Comparison of ENCODE assay signal across 9 cellular contexts in the genomic region with DNA sequence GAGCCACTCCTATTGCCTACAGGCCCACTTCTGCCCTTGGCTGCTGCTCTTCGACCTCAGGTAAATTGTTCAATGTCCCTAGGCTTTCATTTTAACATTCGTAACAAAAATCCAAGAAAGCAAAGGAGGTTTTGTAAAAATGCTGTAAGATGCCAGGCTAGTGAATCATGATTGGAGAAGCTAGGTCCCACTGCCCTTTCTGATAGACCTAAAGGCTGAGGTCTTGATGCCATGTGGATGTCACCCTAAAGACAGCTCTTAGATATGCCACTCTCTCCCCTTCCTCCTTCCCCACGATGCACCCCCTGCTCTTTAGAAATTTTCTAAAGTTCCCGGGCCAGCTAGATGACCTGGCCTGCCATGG. TPM values are rescaled to one million over a fixed set of nuclear protein-coding genes. Genes with fewer than 3 reads are reported as not detected.
DNase-seq lines count a peak whose midpoint lies in the region; ATAC-seq and TF ChIP-seq lines count a peak whose summit lies in the region.
"Had no signal": no experiment of that assay in that cellular context is flagged by ENCODE, and none has a peak within 500 bp of the region (broad histone marks: within the 10 kb centered on the region; RNA-seq: fewer than 3 reads in every experiment).

No MANE protein-coding gene starts in this region.

- H4K20me1 ChIP-seq in mammary epithelial cell (ENCODE audit: insufficient read depth, low read length): no peaks in the 10 kb centered on the region

- no peak for ATAC-seq in upper lobe of left lung (ENCODE audit: low FRiP score in 2 of 2)
- ATAC-seq in GM21447 (IDR thresholded peaks at IDR 0.05; ENCODE audit: unreplicated experiment): no peak

- H3K4ac ChIP-seq in mesenchymal stem cell (ENCODE audit: low read depth in 1 of 2, low read length in 2 of 2): no peak overlapping the region

- H3K23ac ChIP-seq in mesenchymal stem cell (ENCODE audit: low read length in 2 of 2): no peak overlapping the region

- H4K8ac ChIP-seq in mesenchymal stem cell (ENCODE audit: low read length): no peak overlapping the region

- POLR2A ChIA-PET in MCF 10A (lab: Yijun Ruan, JAX): interaction anchor here (0.9 to 1.7 kb wide), 7 partner anchors 9 to 125 kb away, joined by 3 to 8 read pairs (median 5); a partner anchor contains a TSS

- TF ChIP-seq CTCF in MCF 10A (IDR thresholded peaks at IDR 0.05; ENCODE audit: unreplicated experiment) (no peak), mammary epithelial cell (conservative IDR thresholded peaks at IDR 0.05 in 1 of 2, IDR thresholded peaks at IDR 0.05 in 1 of 2; ENCODE audit: extremely low read depth in 1 of 2, insufficient read depth in 1 of 2, low read depth in 1 of 2, low read length in 2 of 2) (no peak), upper lobe of left lung (IDR thresholded peaks at IDR 0.05) (no peak)

- H3K4me1 ChIP-seq in mammary epithelial cell (ENCODE audit: insufficient read depth, low read length): peaks cover 23% of the 10 kb centered on the region
- peaks cover 16% of the 10 kb centered on the region for H3K4me1 ChIP-seq in mesenchymal stem cell (ENCODE audit: control insufficient read depth, insufficient read depth, low read depth, low read length)
- peaks cover 19 to 23% (median 21%) of the 10 kb centered on the region in 4 donors for H3K4me1 ChIP-seq in upper lobe of left lung

- BruUV-seq in MCF 10A (replicated peaks; lab: Mats Ljungman, UMichigan) (no TSS peak), mammary epithelial cell (replicated peaks; lab: Mats Ljungman, UMichigan) (no TSS peak)

- WGBS in mammary epithelial cell (ENCODE audit: low coverage, missing lambda C conversion rate): 27% methylated on average over 4 of the region's 4 CpGs
- WGBS in mesenchymal stem cell: no CpG with 5 or more reads among the region's 4 CpGs
- WGBS in upper lobe of left lung, 2 donors: 75 to 79% methylated on average over 4 of the region's 4 CpGs

- peak overlapping the region in 1 of 2 experiments; percentile 83 for H3K18ac ChIP-seq in mesenchymal stem cell (ENCODE audit: low read depth in 1 of 2, low read length in 2 of 2)

- dilution Hi-C loops in mammary epithelial cell (cut with HindIII; ENCODE audit: low sequenced_read_pairs): no loop called here

- TF ChIP-seq EP300 in upper lobe of left lung (IDR thresholded peaks at IDR 0.05): no peak

- intact Hi-C loops in MCF 10A (cut with micrococcal nuclease) (loop anchor here (5.0 to 10.0 kb wide), 2 partner anchors 86 to 268 kb away; no protein-coding TSS in a partner anchor), mammary epithelial cell (cut with micrococcal nuclease) (loop anchor here (1.0 to 5.0 kb wide), 4 partner anchors 86 to 349 kb away; no protein-coding TSS in a partner anchor)

- CTCF ChIA-PET in MCF 10A (lab: Yijun Ruan, JAX) (interaction anchor here (0.5 to 1.6 kb wide), 10 partner anchors 9 to 122 kb away, joined by 3 to 9 read pairs (median 3); a partner anchor contains a TSS), mammary epithelial cell (lab: Charles Lee; ENCODE audit: low non-redundant PET) (interaction anchor here (0.6 to 1.5 kb wide), 4 partner anchors 16 to 317 kb away, joined by 3 to 6 read pairs (median 3); a partner anchor contains a TSS)

- H3K9me3 ChIP-seq in mammary epithelial cell (replicated peaks; ENCODE audit: insufficient read depth, low read length): no peaks in the 10 kb centered on the region
- no peaks in the 10 kb centered on the region for H3K9me3 ChIP-seq in mesenchymal stem cell (ENCODE audit: control insufficient read depth, low read length)
- H3K9me3 ChIP-seq in upper lobe of left lung: no peaks in the 10 kb centered on the region

- peak overlapping the region; percentile 88 for H2AK5ac ChIP-seq in mesenchymal stem cell (ENCODE audit: low read length, severe bottlenecking)

- H3K14ac ChIP-seq in mesenchymal stem cell (ENCODE audit: low read length in 2 of 2): no peak overlapping the region

- no peak overlapping the region for H2BK5ac ChIP-seq in mesenchymal stem cell (ENCODE audit: low read depth, low read length, poor library complexity, severe bottlenecking)

- H2BK15ac ChIP-seq in mesenchymal stem cell (ENCODE audit: low read depth, poor library complexity, severe bottlenecking): no peak overlapping the region

- peak in 1 of 4 donors; percentile 10 for TF ChIP-seq POLR2A in upper lobe of left lung (IDR thresholded peaks at IDR 0.05)

- DNase-seq in MCF 10A (ENCODE audit: unreplicated experiment): no peak
- DNase-seq in mammary epithelial cell: no peak
- peak; percentile 24 for DNase-seq in mesenchymal stem cell
- no peak for DNase-seq in upper lobe of left lung
- DNase-seq in globus pallidus (ENCODE audit: low spot score): no peak
- no peak for DNase-seq in NOMO-1 treated with DMSO at 0.1 percent for 48 hours (lab: John Stamatoyannopoulos, UW; ENCODE audit: unreplicated experiment)

- H3K27me3 Mint-ChIP-seq in MCF 10A (ENCODE audit: insufficient read depth, unreplicated experiment): no peaks in the 10 kb centered on the region

- H3K27me3 ChIP-seq in mammary epithelial cell (ENCODE audit: insufficient read depth, low read length) (no peaks in the 10 kb centered on the region), mesenchymal stem cell (ENCODE audit: control insufficient read depth in 1 of 2, insufficient read depth in 1 of 2, low read length in 2 of 2) (no peaks in the 10 kb centered on the region), upper lobe of left lung (no peaks in the 10 kb centered on the region)

- H2AFZ ChIP-seq in mammary epithelial cell (ENCODE audit: low read depth, low read length) (no peak overlapping the region), mesenchymal stem cell (ENCODE audit: low read depth, low read length) (no peak overlapping the region)

- peaks cover 61% of the 10 kb centered on the region for H3K36me3 Mint-ChIP-seq in MCF 10A (ENCODE audit: insufficient read depth, unreplicated experiment)

- in situ Hi-C loops in mammary epithelial cell (cut with MboI; ENCODE audit: low sequenced_read_pairs in 2 of 2): no loop called here

- peak overlapping the region; percentile 37 to 49 for H2BK12ac ChIP-seq in mesenchymal stem cell (ENCODE audit: low read length in 2 of 2)

- H3K79me1 ChIP-seq in mesenchymal stem cell (replicated peaks; ENCODE audit: low read length, poor library complexity, severe bottlenecking): peaks cover 18% of the 10 kb centered on the region

- H3K27ac ChIP-seq in mammary epithelial cell (ENCODE audit: insufficient read depth, low read depth, low read length): no peak overlapping the region
- peak overlapping the region; percentile 65 for H3K27ac ChIP-seq in angular gyrus (ENCODE audit: low read depth, low read length)
- peak overlapping the region; percentile 83 for H3K27ac ChIP-seq in mesenchymal stem cell (ENCODE audit: low read length, poor library complexity, severe bottlenecking)
- peak overlapping the region in 3 of 4 donors; percentile 15 to 71 (median 42) for H3K27ac ChIP-seq in upper lobe of left lung

- no peak overlapping the region for H3K9ac ChIP-seq in mammary epithelial cell (ENCODE audit: insufficient read depth, low read length)
- peak overlapping the region; percentile 66 for H3K9ac ChIP-seq in mesenchymal stem cell (ENCODE audit: low read length)

- peaks cover 18% of the 10 kb centered on the region for H3K4me1 Mint-ChIP-seq in MCF 10A (ENCODE audit: insufficient read depth, unreplicated experiment)

- H2BK120ac ChIP-seq in mesenchymal stem cell (ENCODE audit: low read depth, low read length): no peak overlapping the region

- H3K9me3 Mint-ChIP-seq in MCF 10A (ENCODE audit: unreplicated experiment): no peaks in the 10 kb centered on the region
- H3K9me3 Mint-ChIP-seq: T-helper 1 cell treated with Interleukin-12 subunit alpha and Interleukin-12 subunit beta and Interleukin-4 antibody, amounts not matched to agents 30 μg/mL and 1 μg/mL, for 36 hours had no signal

- H3K36me3 ChIP-seq in mammary epithelial cell (ENCODE audit: insufficient read depth, low read length): peaks cover 26% of the 10 kb centered on the region
- H3K36me3 ChIP-seq in mesenchymal stem cell (ENCODE audit: control insufficient read depth in 1 of 2, insufficient read depth in 2 of 2, low read depth in 1 of 2, low read length in 2 of 2): peaks cover 51 to 61% of the 10 kb centered on the region in 2 experiments
- peaks cover 0 to 44% (median 22%) of the 10 kb centered on the region in 4 donors for H3K36me3 ChIP-seq in upper lobe of left lung

- peak overlapping the region; percentile 55 for H3K27ac Mint-ChIP-seq in MCF 10A (ENCODE audit: low read depth, unreplicated experiment)

- H4K91ac ChIP-seq in mesenchymal stem cell (ENCODE audit: low read length): no peak overlapping the region

- H3K4me2 ChIP-seq in mammary epithelial cell (ENCODE audit: insufficient read depth, low read depth, low read length) (no peak overlapping the region), mesenchymal stem cell (ENCODE audit: low read length, poor library complexity, severe bottlenecking) (peak overlapping the region; percentile 36)

- H3K79me2 ChIP-seq in mammary epithelial cell (ENCODE audit: insufficient read depth, low read length): no peaks in the 10 kb centered on the region

- H3K4me3 ChIP-seq in mammary epithelial cell (replicated peaks in 1 of 3; ENCODE audit: insufficient read depth in 1 of 3, low read depth in 2 of 3, low read length in 3 of 3) (no peak overlapping the region), mesenchymal stem cell (ENCODE audit: insufficient read depth in 1 of 2, low read depth in 1 of 2, low read length in 2 of 2) (no peak overlapping the region), upper lobe of left lung (no peak overlapping the region)

- H3K4me3 Mint-ChIP-seq in MCF 10A (ENCODE audit: unreplicated experiment): no peak overlapping the region
- H3K4me3 Mint-ChIP-seq: T-helper 1 cell treated with Interleukin-12 subunit alpha and Interleukin-12 subunit beta and Interleukin-4 antibody, amounts not matched to agents 30 μg/mL and 1 μg/mL, for 36 hours had no signal

RNA-seq across cellular contexts. Expression of a gene that starts 9.9 kb away (rescaled TPM):
- total RNA-seq in MCF 10A (2022) (15.0 and 22.3 TPM in 2 replicates), mammary epithelial cell (10 to 100 TPM in 1 of 2 donors, 1 to 10 TPM in 1; 3.7 to 15.5 TPM), upper lobe of left lung (10 to 100 TPM in 3 of 6 donors, 1 to 10 TPM in 3; 5.0 to 22.1 (median 10.2) TPM)
- polyA plus RNA-seq in mammary epithelial cell: 15.8 TPM
- polyA minus RNA-seq in mammary epithelial cell: 11.7 TPM
- polyA plus RNA-seq in mesenchymal stem cell (2013, experiment 1 of 2): 13.7 TPM
- polyA plus RNA-seq in mesenchymal stem cell (2013, experiment 2 of 2): 13.0 TPM

RNA-seq across cellular contexts. Expression of a gene that starts 45.0 kb away (rescaled TPM):
- total RNA-seq in MCF 10A (2022) (86.9 and 109 TPM in 2 replicates), mammary epithelial cell (10 to 100 TPM; 83.5 to 92.7 TPM), upper lobe of left lung (10 to 100 TPM; 16.8 to 53.8 (median 42.0) TPM)
- 31.2 TPM for polyA plus RNA-seq in mammary epithelial cell
- 88.1 TPM for polyA minus RNA-seq in mammary epithelial cell
- polyA plus RNA-seq in mesenchymal stem cell (2013, experiment 1 of 2): 30.2 TPM
- 28.7 TPM for polyA plus RNA-seq in mesenchymal stem cell (2013, experiment 2 of 2)

RNA-seq across cellular contexts. Expression of a gene that starts 49.2 kb away (rescaled TPM):
- total RNA-seq in MCF 10A (2022) (106 and 107 TPM in 2 replicates), mammary epithelial cell (100 to 1,000 TPM in 1 of 2 donors, 10 to 100 TPM in 1; 39.8 to 109 TPM), upper lobe of left lung (100 to 1,000 TPM in 1 of 6 donors, 10 to 100 TPM in 5; 52.4 to 101 (median 91.9) TPM)
- 46.6 TPM for polyA plus RNA-seq in mammary epithelial cell
- 103 TPM for polyA minus RNA-seq in mammary epithelial cell
- 111 TPM for polyA plus RNA-seq in mesenchymal stem cell (2013, experiment 1 of 2)
- 113 TPM for polyA plus RNA-seq in mesenchymal stem cell (2013, experiment 2 of 2)
